Comparison of ENCODE assay signal across 1 cellular context in genomic region chr16:75555213-75555706, GRCh38.
TF ChIP-seq lines count a peak whose summit lies in the region.

No MANE protein-coding gene starts in this region.

TF ChIP-seq in H1, 55 proteins besides CTCF, POLR2A, EP300 and RAD21:
- TF ChIP-seq, protein P1, sequence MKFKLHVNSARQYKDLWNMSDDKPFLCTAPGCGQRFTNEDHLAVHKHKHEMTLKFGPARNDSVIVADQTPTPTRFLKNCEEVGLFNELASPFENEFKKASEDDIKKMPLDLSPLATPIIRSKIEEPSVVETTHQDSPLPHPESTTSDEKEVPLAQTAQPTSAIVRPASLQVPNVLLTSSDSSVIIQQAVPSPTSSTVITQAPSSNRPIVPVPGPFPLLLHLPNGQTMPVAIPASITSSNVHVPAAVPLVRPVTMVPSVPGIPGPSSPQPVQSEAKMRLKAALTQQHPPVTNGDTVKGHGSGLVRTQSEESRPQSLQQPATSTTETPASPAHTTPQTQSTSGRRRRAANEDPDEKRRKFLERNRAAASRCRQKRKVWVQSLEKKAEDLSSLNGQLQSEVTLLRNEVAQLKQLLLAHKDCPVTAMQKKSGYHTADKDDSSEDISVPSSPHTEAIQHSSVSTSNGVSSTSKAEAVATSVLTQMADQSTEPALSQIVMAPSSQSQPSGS (IDR thresholded peaks at IDR 0.05; ENCODE audit: low read length): no peak
- peak; percentile 73; the same call in 1 of the 2 replicates for TF ChIP-seq TAF1 (IDR thresholded peaks at IDR 0.05; ENCODE audit: low read depth, low read length)
- TF ChIP-seq MAFK (IDR thresholded peaks at IDR 0.05; ENCODE audit: low read depth, low read length): no peak
- TF ChIP-seq CEBPB (IDR thresholded peaks at IDR 0.05; ENCODE audit: low read depth, low read length): no peak
- TF ChIP-seq GTF2F1 (IDR thresholded peaks at IDR 0.05; ENCODE audit: borderline replicate concordance, low read depth, low read length): no peak
- TF ChIP-seq, protein P2, sequence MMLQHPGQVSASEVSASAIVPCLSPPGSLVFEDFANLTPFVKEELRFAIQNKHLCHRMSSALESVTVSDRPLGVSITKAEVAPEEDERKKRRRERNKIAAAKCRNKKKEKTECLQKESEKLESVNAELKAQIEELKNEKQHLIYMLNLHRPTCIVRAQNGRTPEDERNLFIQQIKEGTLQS (IDR thresholded peaks at IDR 0.05; ENCODE audit: insufficient read depth, low read depth, low read length): peak; percentile 45; the same call in 1 of the 2 replicates
- TF ChIP-seq PHF8 (conservative IDR thresholded peaks at IDR 0.05; ENCODE audit: low read depth, low read length): no peak; the same call in 1 of the 2 replicates
- TF ChIP-seq RXRA (IDR thresholded peaks at IDR 0.05; ENCODE audit: insufficient read depth, low read depth, low read length): no peak
- no peak for TF ChIP-seq SP2 (IDR thresholded peaks at IDR 0.05; ENCODE audit: low read length)
- no peak for TF ChIP-seq CHD2 (IDR thresholded peaks at IDR 0.05; ENCODE audit: low read length)
- no peak for TF ChIP-seq RFX5 (IDR thresholded peaks at IDR 0.05; ENCODE audit: borderline replicate concordance, low read depth, low read length)
- no peak for TF ChIP-seq GABPA (IDR thresholded peaks at IDR 0.05; ENCODE audit: borderline replicate concordance, insufficient read depth, low read length)
- TF ChIP-seq CREB1 (IDR thresholded peaks at IDR 0.05): peak; percentile 97
- TF ChIP-seq SUZ12 (IDR thresholded peaks at IDR 0.05; ENCODE audit: low read length): no peak
- peak; percentile 96 for TF ChIP-seq SAP30 (IDR thresholded peaks at IDR 0.05; ENCODE audit: insufficient read depth, insufficient replicate concordance, low read length)
- TF ChIP-seq TBP (IDR thresholded peaks at IDR 0.05; ENCODE audit: low read depth, low read length): peak; percentile 51; the same call in 1 of the 2 replicates
- 0 out of 2 replicates have a peak, but pooled peaks have one; percentile 66 for TF ChIP-seq POLR2AphosphoS5 (IDR thresholded peaks at IDR 0.05; ENCODE audit: low read depth, low read length)
- no peak for TF ChIP-seq HDAC2 (IDR thresholded peaks at IDR 0.05; ENCODE audit: borderline replicate concordance in 1 of 2, low read depth in 2 of 2, low read length in 2 of 2)
- peak; percentile 49; the same call in 1 of the 2 replicates for TF ChIP-seq YY1 (IDR thresholded peaks at IDR 0.05; ENCODE audit: low read depth, low read length)
- TF ChIP-seq CBX8 (IDR thresholded peaks at IDR 0.05; ENCODE audit: borderline replicate concordance, low read depth, low read length): no peak
- TF ChIP-seq CHD7 (IDR thresholded peaks at IDR 0.05; ENCODE audit: insufficient replicate concordance, low read length): no peak
- no peak for TF ChIP-seq CBX5 (IDR thresholded peaks at IDR 0.05; ENCODE audit: low read depth, low read length)
- no peak for TF ChIP-seq EZH2 (IDR thresholded peaks at IDR 0.05; ENCODE audit: low read depth, low read length, severe bottlenecking)
- TF ChIP-seq TCF12 (IDR thresholded peaks at IDR 0.05; ENCODE audit: low read depth, low read length): no peak
- TF ChIP-seq KDM5A (IDR thresholded peaks at IDR 0.05; ENCODE audit: low read length): peak; percentile 57; the same call in 1 of the 2 replicates
- TF ChIP-seq BACH1 (IDR thresholded peaks at IDR 0.05; ENCODE audit: low read length): no peak
- peak; percentile 49 for TF ChIP-seq ASH2L (IDR thresholded peaks at IDR 0.05; ENCODE audit: low read length)
- TF ChIP-seq RNF2 (IDR thresholded peaks at IDR 0.05; ENCODE audit: borderline replicate concordance, low read depth, low read length, missing control alignments, poor library complexity, severe bottlenecking): no peak
- TF ChIP-seq TAF7 (optimal IDR thresholded peaks at IDR 0.05; ENCODE audit: borderline replicate concordance, low read depth, low read length): peak; percentile 40
- TF ChIP-seq SP4 (IDR thresholded peaks at IDR 0.05; ENCODE audit: low read length): no peak
- no peak for TF ChIP-seq HDAC6 (IDR thresholded peaks at IDR 0.05; ENCODE audit: low read depth, low read length)
- TF ChIP-seq NANOG (IDR thresholded peaks at IDR 0.05; ENCODE audit: insufficient read depth, low read depth, low read length, poor library complexity, severe bottlenecking): no peak
- TF ChIP-seq SIX5 (IDR thresholded peaks at IDR 0.05; ENCODE audit: low read depth, low read length): no peak
- TF ChIP-seq KDM4A (IDR thresholded peaks at IDR 0.05; ENCODE audit: low read depth, low read length, severe bottlenecking): peak; percentile 70
- TF ChIP-seq JUN (IDR thresholded peaks at IDR 0.05; ENCODE audit: low read depth, low read length): no peak
- TF ChIP-seq NRF1 (IDR thresholded peaks at IDR 0.05; ENCODE audit: low read depth, low read length): no peak
- TF ChIP-seq FOSL1 (IDR thresholded peaks at IDR 0.05; ENCODE audit: insufficient read depth, low read depth, low read length): no peak
- TF ChIP-seq CTBP2 (IDR thresholded peaks at IDR 0.05; ENCODE audit: borderline replicate concordance, insufficient read depth, insufficient read length, low read length): no peak
- TF ChIP-seq BCL11A (IDR thresholded peaks at IDR 0.05; ENCODE audit: low read depth in 2 of 2, low read length in 2 of 2): no peak
- no peak for TF ChIP-seq ZNF274 (IDR thresholded peaks at IDR 0.05; ENCODE audit: borderline replicate concordance, extremely low read depth, low read length)
- TF ChIP-seq SP1 (IDR thresholded peaks at IDR 0.05; ENCODE audit: low read depth, low read length): peak; percentile 46; the same call in 1 of the 2 replicates
- TF ChIP-seq USF2 (IDR thresholded peaks at IDR 0.05; ENCODE audit: low read length): no peak
- no peak for TF ChIP-seq KDM1A (IDR thresholded peaks at IDR 0.05; ENCODE audit: borderline replicate concordance, low read length)
- TF ChIP-seq SIRT6 (IDR thresholded peaks at IDR 0.05; ENCODE audit: low read length): no peak
- no peak for TF ChIP-seq TEAD4 (IDR thresholded peaks at IDR 0.05; ENCODE audit: low read depth, low read length)
- no peak for TF ChIP-seq POU5F1 (IDR thresholded peaks at IDR 0.05; ENCODE audit: low read depth, low read length)
- no peak for TF ChIP-seq BRCA1 (IDR thresholded peaks at IDR 0.05; ENCODE audit: low read depth, low read length)
- TF ChIP-seq SIN3A (conservative IDR thresholded peaks at IDR 0.05 in 1 of 2, IDR thresholded peaks at IDR 0.05 in 1 of 2; ENCODE audit: low read depth in 1 of 2, low read length in 2 of 2): peak in 1 of 2 experiments; percentile 53; a peak in 2 of 4 replicates
- TF ChIP-seq, protein P3, sequence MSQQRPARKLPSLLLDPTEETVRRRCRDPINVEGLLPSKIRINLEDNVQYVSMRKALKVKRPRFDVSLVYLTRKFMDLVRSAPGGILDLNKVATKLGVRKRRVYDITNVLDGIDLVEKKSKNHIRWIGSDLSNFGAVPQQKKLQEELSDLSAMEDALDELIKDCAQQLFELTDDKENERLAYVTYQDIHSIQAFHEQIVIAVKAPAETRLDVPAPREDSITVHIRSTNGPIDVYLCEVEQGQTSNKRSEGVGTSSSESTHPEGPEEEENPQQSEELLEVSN (IDR thresholded peaks at IDR 0.05): no peak
- no peak for TF ChIP-seq CHD1 (IDR thresholded peaks at IDR 0.05; ENCODE audit: low read depth, low read length)
- TF ChIP-seq SRF (IDR thresholded peaks at IDR 0.05; ENCODE audit: low read depth, low read length): peak; percentile 57
- no peak for TF ChIP-seq EGR1 (IDR thresholded peaks at IDR 0.05; ENCODE audit: borderline replicate concordance, low read depth, low read length)
- no peak for TF ChIP-seq JUND (IDR thresholded peaks at IDR 0.05; ENCODE audit: low read length)
- TF ChIP-seq MAX (IDR thresholded peaks at IDR 0.05): no peak
- no peak for TF ChIP-seq RBBP5 (IDR thresholded peaks at IDR 0.05; ENCODE audit: borderline replicate concordance, low read depth, low read length)
TF ChIP-seq in H1: peak in this region for 14.
